1 cellular context compared by ENCODE assay signal in the genomic region with DNA sequence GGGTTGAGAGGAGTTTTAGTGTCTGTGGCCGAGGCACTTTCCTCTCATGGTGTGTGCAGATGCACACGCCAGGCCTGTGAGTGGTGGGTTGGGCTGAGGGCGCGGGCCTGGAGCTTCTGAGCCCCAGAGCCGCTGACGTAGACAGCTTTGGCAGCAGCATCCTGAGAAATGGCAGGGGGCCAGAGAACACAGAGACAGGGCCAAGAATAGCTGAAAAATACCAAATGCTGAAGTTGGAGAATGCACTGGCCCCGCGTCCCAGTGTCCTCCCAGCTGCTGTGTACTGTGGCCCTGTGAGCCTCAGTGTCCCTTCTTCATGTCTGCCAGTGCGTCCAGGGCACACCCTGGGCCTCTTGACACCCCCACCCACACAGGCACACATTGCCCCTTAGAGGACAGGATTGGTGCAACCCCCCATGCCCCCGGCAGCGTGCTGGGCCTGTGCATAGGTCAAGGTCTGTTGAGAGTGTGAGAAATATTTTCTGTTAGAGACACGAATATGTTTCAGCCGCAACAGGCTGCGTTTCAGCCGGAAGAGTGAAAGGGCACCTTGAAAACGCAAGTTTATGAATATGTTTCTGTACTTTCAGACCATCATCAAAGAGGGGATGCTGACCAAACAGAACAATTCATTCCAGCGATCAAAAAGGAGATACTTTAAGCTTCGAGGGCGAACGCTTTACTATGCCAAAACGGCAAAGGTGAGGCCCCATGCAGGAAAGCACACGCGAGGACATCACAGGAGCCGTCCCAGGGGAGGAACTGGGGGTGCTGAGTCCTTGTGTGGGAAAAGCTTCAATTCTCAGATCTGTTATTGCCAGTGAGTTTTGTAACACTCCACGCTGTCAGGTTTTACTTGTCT.
TF ChIP-seq lines count a peak whose summit lies in the region.

No MANE protein-coding gene starts in this region.

TF ChIP-seq in HepG2, 621 proteins besides CTCF, POLR2A, EP300 and RAD21 (continued from another document and continues in another):
- TF ChIP-seq, protein P1, sequence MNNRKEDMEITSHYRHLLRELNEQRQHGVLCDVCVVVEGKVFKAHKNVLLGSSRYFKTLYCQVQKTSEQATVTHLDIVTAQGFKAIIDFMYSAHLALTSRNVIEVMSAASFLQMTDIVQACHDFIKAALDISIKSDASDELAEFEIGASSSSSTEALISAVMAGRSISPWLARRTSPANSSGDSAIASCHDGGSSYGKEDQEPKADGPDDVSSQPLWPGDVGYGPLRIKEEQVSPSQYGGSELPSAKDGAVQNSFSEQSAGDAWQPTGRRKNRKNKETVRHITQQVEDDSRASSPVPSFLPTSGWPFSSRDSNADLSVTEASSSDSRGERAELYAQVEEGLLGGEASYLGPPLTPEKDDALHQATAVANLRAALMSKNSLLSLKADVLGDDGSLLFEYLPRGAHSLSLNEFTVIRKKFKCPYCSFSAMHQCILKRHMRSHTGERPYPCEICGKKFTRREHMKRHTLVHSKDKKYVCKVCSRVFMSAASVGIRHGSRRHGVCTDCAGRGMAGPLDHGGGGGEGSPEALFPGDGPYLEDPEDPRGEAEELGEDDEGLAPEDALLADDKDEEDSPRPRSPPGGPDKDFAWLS (CRISPR knock-in tag; IDR thresholded peaks at IDR 0.05; ENCODE audit: borderline replicate concordance), result no peak
- TF ChIP-seq NONO (IDR thresholded peaks at IDR 0.05) (no peak), NONO (CRISPR knock-in tag; conservative IDR thresholded peaks at IDR 0.05) (peak; percentile 66), MEIS2 (CRISPR knock-in tag; IDR thresholded peaks at IDR 0.05) (no peak), SRY (CRISPR knock-in tag; IDR thresholded peaks at IDR 0.05) (no peak), ZNF83 (CRISPR knock-in tag; IDR thresholded peaks at IDR 0.05; ENCODE audit: borderline replicate concordance) (no peak), NFE2 (CRISPR knock-in tag; IDR thresholded peaks at IDR 0.05) (no peak), SMAD9 (CRISPR knock-in tag; IDR thresholded peaks at IDR 0.05) (peak; percentile 89), MIXL1 (CRISPR knock-in tag; IDR thresholded peaks at IDR 0.05) (no peak), FOXJ3 (CRISPR knock-in tag; IDR thresholded peaks at IDR 0.05; ENCODE audit: borderline replicate concordance) (peak; percentile 68; the same call in 1 of the 2 replicates), NR2F6 (IDR thresholded peaks at IDR 0.05) (peak; percentile 90), NR2F6 (CRISPR knock-in tag; IDR thresholded peaks at IDR 0.05) (peak; percentile 96), ZNF446 (CRISPR knock-in tag; IDR thresholded peaks at IDR 0.05) (no peak), ZNF788 (CRISPR knock-in tag; IDR thresholded peaks at IDR 0.05; ENCODE audit: borderline replicate concordance) (no peak), ZNF343 (CRISPR knock-in tag; IDR thresholded peaks at IDR 0.05) (no peak), ZNF607 (CRISPR knock-in tag; IDR thresholded peaks at IDR 0.05; ENCODE audit: borderline replicate concordance) (peak; percentile 47; the same call in 1 of the 2 replicates), ZNF12 (CRISPR knock-in tag; IDR thresholded peaks at IDR 0.05) (no peak), CCDC6 (CRISPR knock-in tag; IDR thresholded peaks at IDR 0.05) (no peak), YY1 (IDR thresholded peaks at IDR 0.05; ENCODE audit: insufficient read depth, insufficient replicate concordance, low read depth, low read length) (no peak), NFIB (CRISPR knock-in tag; IDR thresholded peaks at IDR 0.05; ENCODE audit: borderline replicate concordance) (no peak), HNRNPL (IDR thresholded peaks at IDR 0.05; ENCODE audit: low read depth, low read length) (peak; percentile 64; the same call in 1 of the 2 replicates), ZNF75D (CRISPR knock-in tag; IDR thresholded peaks at IDR 0.05; ENCODE audit: borderline replicate concordance) (no peak), ZNF337 (CRISPR knock-in tag; IDR thresholded peaks at IDR 0.05; ENCODE audit: borderline replicate concordance, low read depth) (peak; percentile 78; the same call in 1 of the 2 replicates), PCBP1 (IDR thresholded peaks at IDR 0.05; ENCODE audit: borderline replicate concordance, low read depth, low read length) (no peak), ZNF143 (CRISPR knock-in tag; IDR thresholded peaks at IDR 0.05) (no peak)
- TF ChIP-seq, protein P2, sequence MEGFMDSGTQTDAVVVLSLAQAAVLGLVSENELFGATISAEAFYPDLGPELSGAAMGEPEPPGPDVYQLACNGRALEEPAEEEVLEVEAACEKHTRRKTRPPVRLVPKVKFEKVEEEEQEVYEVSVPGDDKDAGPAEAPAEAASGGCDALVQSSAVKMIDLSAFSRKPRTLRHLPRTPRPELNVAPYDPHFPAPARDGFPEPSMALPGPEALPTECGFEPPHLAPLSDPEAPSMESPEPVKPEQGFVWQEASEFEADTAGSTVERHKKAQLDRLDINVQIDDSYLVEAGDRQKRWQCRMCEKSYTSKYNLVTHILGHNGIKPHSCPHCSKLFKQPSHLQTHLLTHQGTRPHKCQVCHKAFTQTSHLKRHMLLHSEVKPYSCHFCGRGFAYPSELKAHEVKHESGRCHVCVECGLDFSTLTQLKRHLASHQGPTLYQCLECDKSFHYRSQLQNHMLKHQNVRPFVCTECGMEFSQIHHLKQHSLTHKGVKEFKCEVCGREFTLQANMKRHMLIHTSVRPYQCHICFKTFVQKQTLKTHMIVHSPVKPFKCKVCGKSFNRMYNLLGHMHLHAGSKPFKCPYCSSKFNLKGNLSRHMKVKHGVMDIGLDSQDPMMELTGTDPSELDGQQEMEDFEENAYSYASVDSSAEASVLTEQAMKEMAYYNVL (CRISPR knock-in tag; IDR thresholded peaks at IDR 0.05; ENCODE audit: borderline replicate concordance), result no peak
- TF ChIP-seq, protein P3, sequence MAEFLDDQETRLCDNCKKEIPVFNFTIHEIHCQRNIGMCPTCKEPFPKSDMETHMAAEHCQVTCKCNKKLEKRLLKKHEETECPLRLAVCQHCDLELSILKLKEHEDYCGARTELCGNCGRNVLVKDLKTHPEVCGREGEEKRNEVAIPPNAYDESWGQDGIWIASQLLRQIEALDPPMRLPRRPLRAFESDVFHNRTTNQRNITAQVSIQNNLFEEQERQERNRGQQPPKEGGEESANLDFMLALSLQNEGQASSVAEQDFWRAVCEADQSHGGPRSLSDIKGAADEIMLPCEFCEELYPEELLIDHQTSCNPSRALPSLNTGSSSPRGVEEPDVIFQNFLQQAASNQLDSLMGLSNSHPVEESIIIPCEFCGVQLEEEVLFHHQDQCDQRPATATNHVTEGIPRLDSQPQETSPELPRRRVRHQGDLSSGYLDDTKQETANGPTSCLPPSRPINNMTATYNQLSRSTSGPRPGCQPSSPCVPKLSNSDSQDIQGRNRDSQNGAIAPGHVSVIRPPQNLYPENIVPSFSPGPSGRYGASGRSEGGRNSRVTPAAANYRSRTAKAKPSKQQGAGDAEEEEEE (CRISPR knock-in tag; IDR thresholded peaks at IDR 0.05; ENCODE audit: borderline replicate concordance), result no peak
- TF ChIP-seq, protein P4, sequence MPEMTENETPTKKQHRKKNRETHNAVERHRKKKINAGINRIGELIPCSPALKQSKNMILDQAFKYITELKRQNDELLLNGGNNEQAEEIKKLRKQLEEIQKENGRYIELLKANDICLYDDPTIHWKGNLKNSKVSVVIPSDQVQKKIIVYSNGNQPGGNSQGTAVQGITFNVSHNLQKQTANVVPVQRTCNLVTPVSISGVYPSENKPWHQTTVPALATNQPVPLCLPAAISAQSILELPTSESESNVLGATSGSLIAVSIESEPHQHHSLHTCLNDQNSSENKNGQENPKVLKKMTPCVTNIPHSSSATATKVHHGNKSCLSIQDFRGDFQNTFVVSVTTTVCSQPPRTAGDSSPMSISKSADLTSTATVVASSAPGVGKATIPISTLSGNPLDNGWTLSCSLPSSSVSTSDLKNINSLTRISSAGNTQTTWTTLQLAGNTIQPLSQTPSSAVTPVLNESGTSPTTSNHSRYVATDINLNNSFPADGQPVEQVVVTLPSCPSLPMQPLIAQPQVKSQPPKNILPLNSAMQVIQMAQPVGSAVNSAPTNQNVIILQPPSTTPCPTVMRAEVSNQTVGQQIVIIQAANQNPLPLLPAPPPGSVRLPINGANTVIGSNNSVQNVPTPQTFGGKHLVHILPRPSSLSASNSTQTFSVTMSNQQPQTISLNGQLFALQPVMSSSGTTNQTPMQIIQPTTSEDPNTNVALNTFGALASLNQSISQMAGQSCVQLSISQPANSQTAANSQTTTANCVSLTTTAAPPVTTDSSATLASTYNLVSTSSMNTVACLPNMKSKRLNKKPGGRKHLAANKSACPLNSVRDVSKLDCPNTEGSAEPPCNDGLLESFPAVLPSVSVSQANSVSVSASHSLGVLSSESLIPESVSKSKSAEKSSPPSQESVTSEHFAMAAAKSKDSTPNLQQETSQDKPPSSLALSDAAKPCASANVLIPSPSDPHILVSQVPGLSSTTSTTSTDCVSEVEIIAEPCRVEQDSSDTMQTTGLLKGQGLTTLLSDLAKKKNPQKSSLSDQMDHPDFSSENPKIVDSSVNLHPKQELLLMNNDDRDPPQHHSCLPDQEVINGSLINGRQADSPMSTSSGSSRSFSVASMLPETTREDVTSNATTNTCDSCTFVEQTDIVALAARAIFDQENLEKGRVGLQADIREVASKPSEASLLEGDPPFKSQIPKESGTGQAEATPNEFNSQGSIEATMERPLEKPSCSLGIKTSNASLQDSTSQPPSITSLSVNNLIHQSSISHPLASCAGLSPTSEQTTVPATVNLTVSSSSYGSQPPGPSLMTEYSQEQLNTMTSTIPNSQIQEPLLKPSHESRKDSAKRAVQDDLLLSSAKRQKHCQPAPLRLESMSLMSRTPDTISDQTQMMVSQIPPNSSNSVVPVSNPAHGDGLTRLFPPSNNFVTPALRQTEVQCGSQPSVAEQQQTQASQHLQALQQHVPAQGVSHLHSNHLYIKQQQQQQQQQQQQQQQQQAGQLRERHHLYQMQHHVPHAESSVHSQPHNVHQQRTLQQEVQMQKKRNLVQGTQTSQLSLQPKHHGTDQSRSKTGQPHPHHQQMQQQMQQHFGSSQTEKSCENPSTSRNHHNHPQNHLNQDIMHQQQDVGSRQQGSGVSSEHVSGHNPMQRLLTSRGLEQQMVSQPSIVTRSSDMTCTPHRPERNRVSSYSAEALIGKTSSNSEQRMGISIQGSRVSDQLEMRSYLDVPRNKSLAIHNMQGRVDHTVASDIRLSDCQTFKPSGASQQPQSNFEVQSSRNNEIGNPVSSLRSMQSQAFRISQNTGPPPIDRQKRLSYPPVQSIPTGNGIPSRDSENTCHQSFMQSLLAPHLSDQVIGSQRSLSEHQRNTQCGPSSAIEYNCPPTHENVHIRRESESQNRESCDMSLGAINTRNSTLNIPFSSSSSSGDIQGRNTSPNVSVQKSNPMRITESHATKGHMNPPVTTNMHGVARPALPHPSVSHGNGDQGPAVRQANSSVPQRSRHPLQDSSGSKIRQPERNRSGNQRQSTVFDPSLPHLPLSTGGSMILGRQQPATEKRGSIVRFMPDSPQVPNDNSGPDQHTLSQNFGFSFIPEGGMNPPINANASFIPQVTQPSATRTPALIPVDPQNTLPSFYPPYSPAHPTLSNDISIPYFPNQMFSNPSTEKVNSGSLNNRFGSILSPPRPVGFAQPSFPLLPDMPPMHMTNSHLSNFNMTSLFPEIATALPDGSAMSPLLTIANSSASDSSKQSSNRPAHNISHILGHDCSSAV (CRISPR knock-in tag; IDR thresholded peaks at IDR 0.05; ENCODE audit: borderline replicate concordance), result no peak
- TF ChIP-seq, protein P5, sequence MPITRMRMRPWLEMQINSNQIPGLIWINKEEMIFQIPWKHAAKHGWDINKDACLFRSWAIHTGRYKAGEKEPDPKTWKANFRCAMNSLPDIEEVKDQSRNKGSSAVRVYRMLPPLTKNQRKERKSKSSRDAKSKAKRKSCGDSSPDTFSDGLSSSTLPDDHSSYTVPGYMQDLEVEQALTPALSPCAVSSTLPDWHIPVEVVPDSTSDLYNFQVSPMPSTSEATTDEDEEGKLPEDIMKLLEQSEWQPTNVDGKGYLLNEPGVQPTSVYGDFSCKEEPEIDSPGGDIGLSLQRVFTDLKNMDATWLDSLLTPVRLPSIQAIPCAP (CRISPR knock-in tag; IDR thresholded peaks at IDR 0.05; ENCODE audit: low read depth), result no peak
- TF ChIP-seq, protein P6, sequence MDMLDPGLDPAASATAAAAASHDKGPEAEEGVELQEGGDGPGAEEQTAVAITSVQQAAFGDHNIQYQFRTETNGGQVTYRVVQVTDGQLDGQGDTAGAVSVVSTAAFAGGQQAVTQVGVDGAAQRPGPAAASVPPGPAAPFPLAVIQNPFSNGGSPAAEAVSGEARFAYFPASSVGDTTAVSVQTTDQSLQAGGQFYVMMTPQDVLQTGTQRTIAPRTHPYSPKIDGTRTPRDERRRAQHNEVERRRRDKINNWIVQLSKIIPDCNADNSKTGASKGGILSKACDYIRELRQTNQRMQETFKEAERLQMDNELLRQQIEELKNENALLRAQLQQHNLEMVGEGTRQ (IDR thresholded peaks at IDR 0.05; ENCODE audit: low read depth, low read length), result no peak
- TF ChIP-seq, protein P6 (CRISPR knock-in tag; IDR thresholded peaks at IDR 0.05; ENCODE audit: borderline replicate concordance), result no peak
- TF ChIP-seq, protein P7, sequence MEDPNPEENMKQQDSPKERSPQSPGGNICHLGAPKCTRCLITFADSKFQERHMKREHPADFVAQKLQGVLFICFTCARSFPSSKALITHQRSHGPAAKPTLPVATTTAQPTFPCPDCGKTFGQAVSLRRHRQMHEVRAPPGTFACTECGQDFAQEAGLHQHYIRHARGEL (CRISPR knock-in tag; IDR thresholded peaks at IDR 0.05), result no peak
- TF ChIP-seq, protein P8, sequence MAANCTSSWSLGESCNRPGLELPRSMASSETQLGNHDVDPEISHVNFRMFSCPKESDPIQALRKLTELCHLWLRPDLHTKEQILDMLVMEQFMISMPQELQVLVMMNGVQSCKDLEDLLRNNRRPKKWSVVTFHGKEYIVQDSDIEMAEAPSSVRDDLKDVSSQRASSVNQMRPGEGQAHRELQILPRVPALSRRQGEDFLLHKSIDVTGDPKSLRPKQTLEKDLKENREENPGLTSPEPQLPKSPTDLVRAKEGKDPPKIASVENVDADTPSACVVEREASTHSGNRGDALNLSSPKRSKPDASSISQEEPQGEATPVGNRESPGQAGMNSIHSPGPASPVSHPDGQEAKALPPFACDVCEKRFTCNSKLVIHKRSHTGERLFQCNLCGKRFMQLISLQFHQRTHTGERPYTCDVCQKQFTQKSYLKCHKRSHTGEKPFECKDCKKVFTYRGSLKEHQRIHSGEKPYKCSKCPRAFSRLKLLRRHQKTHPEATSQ (CRISPR knock-in tag; IDR thresholded peaks at IDR 0.05; ENCODE audit: borderline replicate concordance), result 0 out of 2 replicates have a peak, but pooled peaks have one; percentile 20
- TF ChIP-seq, protein P9, sequence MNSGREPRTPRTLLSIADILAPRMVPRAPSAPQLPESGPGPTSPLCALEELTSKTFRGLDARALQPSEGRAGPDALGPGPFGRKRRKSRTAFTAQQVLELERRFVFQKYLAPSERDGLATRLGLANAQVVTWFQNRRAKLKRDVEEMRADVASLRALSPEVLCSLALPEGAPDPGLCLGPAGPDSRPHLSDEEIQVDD (CRISPR knock-in tag; IDR thresholded peaks at IDR 0.05; ENCODE audit: borderline replicate concordance), result no peak
